In genomic region chr20:19096847-19097246, GRCh38 we compare ENCODE assay signal across 20 cellular contexts.
"Had no signal": no experiment of that assay in that cellular context is flagged by ENCODE, and none has a peak within 500 bp of the region (broad histone marks: within the 10 kb centered on the region; RNA-seq: fewer than 3 reads in every experiment).

No MANE protein-coding gene starts in this region.

- H3K36me3 ChIP-seq: gastroesophageal sphincter, ovary, sigmoid colon, thoracic aorta had no signal

- H3K4me3 ChIP-seq: gastroesophageal sphincter, ovary, sigmoid colon, thoracic aorta had no signal

- H3K9me3 ChIP-seq: gastroesophageal sphincter, ovary, sigmoid colon, thoracic aorta had no signal

- H3K4me1 ChIP-seq: gastroesophageal sphincter, sigmoid colon had no signal

- H3K27ac ChIP-seq: gastroesophageal sphincter, ovary, sigmoid colon, thoracic aorta had no signal

- DNase-seq: activated CD4-positive, alpha-beta T cell treated with anti-CD3 and anti-CD28 coated beads for 36 hours; activated CD4-positive, CD25-positive, alpha-beta regulatory T cell; activated CD8-positive, alpha-beta memory T cell treated with anti-CD3 and anti-CD28 coated beads, Interleukin-2, amount 10 ng/mL, durations not matched to agents 7 days and 5 days; activated CD8-positive, alpha-beta T cell treated with anti-CD3 and anti-CD28 coated beads, Interleukin-2, amount 10 ng/mL, durations not matched to agents 7 days and 5 days; activated naive CD8-positive, alpha-beta T cell treated with anti-CD3 and anti-CD28 coated beads, Interleukin-2, amount 50 U/mL, for 24 hours; activated T-cell treated with anti-CD3 and anti-CD28 coated beads, Interleukin-2, amount 50 U/mL, for 48 hours; amygdala; caudate nucleus; hippocampal formation; left cardiac atrium; left ventricle myocardium superior; naive B cell; ovary; sigmoid colon; small intestine; stimulated activated CD4-positive, alpha-beta T cell treated with anti-CD3 and anti-CD28 coated beads, Interleukin-4, amount 100 ng/mL, for 24 hours; trophoblast cell had no signal

- ATAC-seq: activated CD4-positive, alpha-beta T cell treated with anti-CD3 and anti-CD28 coated beads for 36 hours; activated CD8-positive, alpha-beta memory T cell treated with anti-CD3 and anti-CD28 coated beads, Interleukin-2, amount 10 ng/mL, durations not matched to agents 7 days and 5 days; activated CD8-positive, alpha-beta T cell treated with anti-CD3 and anti-CD28 coated beads, Interleukin-2, amount 10 ng/mL, durations not matched to agents 7 days and 5 days; activated naive CD8-positive, alpha-beta T cell treated with anti-CD3 and anti-CD28 coated beads, Interleukin-2, amount 50 U/mL, for 24 hours; gastroesophageal sphincter; left cardiac atrium; left ventricle myocardium superior; stimulated activated effector memory CD8-positive, alpha-beta T cell treated with anti-CD3 and anti-CD28 coated beads, Interleukin-12 subunit alpha, Interleukin-12 subunit beta, amount 100 ng/mL, for 72 hours had no signal
